ENCODE assay signal across 8 cellular contexts in the genomic region with DNA sequence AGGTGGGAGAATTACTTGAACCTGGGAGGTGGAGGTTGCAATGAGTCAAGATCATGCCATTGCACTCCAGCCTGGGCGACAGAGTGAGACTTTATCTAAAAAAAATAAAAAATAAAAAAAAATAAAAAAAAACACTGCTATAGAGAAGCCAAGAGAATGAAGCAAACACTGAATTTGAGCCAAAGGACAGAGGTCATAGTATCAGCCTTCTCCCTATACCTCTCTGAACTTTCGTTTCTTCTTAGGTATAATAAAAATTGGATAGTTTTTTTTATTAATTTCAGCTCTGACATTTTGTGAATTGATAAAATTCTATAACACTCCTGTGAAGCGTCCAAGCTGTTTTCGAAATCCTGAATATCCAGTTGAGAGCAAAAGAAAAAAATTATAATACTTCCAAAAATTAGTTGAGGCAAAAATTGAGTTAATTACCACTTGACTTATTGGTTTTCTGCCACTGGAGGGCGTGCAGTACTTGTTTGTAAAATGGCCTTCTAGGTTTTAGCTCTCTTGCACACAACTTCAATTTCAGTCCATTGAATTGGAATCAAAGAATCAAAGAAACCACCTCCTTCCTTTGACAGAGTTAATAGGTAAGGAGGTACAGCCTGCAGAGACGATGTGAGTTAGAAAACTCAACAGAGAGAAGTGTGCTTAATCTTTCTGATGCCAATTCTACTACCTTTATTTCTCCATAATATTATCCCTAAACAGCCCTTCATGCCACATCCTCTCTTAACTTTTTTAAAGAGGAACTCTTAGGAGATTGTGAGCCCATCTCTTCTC.
A peak's percentile ranks its signal among the peaks of the same experiment; 100 is the strongest.
DNase-seq lines count a peak whose midpoint lies in the region; ATAC-seq, FAIRE-seq and TF ChIP-seq lines count a peak whose summit lies in the region.

No MANE protein-coding gene starts in this region.

- WGBS in H1 (ENCODE audit: extremely low coverage in 1 of 2, insufficient coverage in 1 of 2, insufficient read length in 1 of 2, insufficient replicate concordance in 2 of 2, low coverage in 1 of 2, low lambda C conversion rate in 2 of 2, missing lambda C conversion rate in 1 of 2), 2 experiments: 38% methylated on average over 6 of the region's 6 CpGs; no CpG with 5 or more reads in 1 of the 2 experiments
- WGBS in transverse colon (ENCODE audit: low coverage in 1 of 2), 2 donors: 11 to 27% methylated on average over 6 of the region's 6 CpGs

- H3K56ac ChIP-seq in H1 (replicated peaks; ENCODE audit: insufficient read length, low read depth, low read length): no peak overlapping the region

- peak in 4 of 5 donors; percentile 15 to 31 (median 24) for DNase-seq in CD4-positive, alpha-beta memory T cell
- DNase-seq in NCI-H1048 (lab: John Stamatoyannopoulos, UW): peak; percentile 28
- DNase-seq in SW480 (ENCODE audit: low spot score): peak; percentile 66
- no peak for DNase-seq in H1 (ENCODE audit: low read depth in 1 of 2, low spot score in 2 of 2)
- peak; percentile 70 for DNase-seq in midbrain (lab: John Stamatoyannopoulos, UW)
- DNase-seq in transverse colon: peak; percentile 56

- no peak overlapping the region for H3K14ac ChIP-seq in H1 (ENCODE audit: insufficient read length)

- H4K91ac ChIP-seq in H1 (replicated peaks; ENCODE audit: insufficient read length, low read length): no peak overlapping the region

- H2BK12ac ChIP-seq in H1 (ENCODE audit: low read depth, low read length): no peak overlapping the region

- H3K23ac ChIP-seq in H1 (ENCODE audit: insufficient read length): no peak overlapping the region

- no peaks in the 10 kb centered on the region for H3K9me3 ChIP-seq in CD4-positive, alpha-beta memory T cell (ENCODE audit: control insufficient read depth in 1 of 2, low read length in 2 of 2)
- H3K9me3 ChIP-seq in H1 (ENCODE audit: insufficient read depth in 2 of 2, low read depth in 1 of 2, low read length in 1 of 2): no peaks in the 10 kb centered on the region
- no peaks in the 10 kb centered on the region for H3K9me3 ChIP-seq in transverse colon

- no peaks in the 10 kb centered on the region for H4K20me1 ChIP-seq in H1 (replicated peaks in 1 of 2; ENCODE audit: control insufficient read depth in 1 of 2, insufficient read depth in 2 of 2, low read length in 2 of 2)

- POLR2A ChIA-PET in CD4-positive, alpha-beta memory T cell (lab: Charles Lee; ENCODE audit: partially characterized antibody): no interaction called here
- POLR2A ChIA-PET in H1 (lab: Charles Lee; ENCODE audit: partially characterized antibody): no interaction called here

- H3K79me1 ChIP-seq in H1 (ENCODE audit: low read depth, low read length): no peaks in the 10 kb centered on the region

- H2AFZ ChIP-seq in H1 (ENCODE audit: low read length): no peak overlapping the region; the same call in 1 of the 2 replicates

- no peak overlapping the region for H3K18ac ChIP-seq in H1 (ENCODE audit: extremely low read depth, low read length)

- H3K36me3 ChIP-seq in CD4-positive, alpha-beta memory T cell (ENCODE audit: insufficient read depth, low read length): no peaks in the 10 kb centered on the region
- no peaks in the 10 kb centered on the region for H3K36me3 ChIP-seq in H1 (ENCODE audit: control insufficient read depth in 2 of 4, insufficient read depth in 4 of 4, low read length in 3 of 4)
- H3K36me3 ChIP-seq in transverse colon: no peaks in the 10 kb centered on the region

- H2BK5ac ChIP-seq in H1 (ENCODE audit: low read depth, low read length): no peak overlapping the region

- no peak for TF ChIP-seq POLR2A in H1 (IDR thresholded peaks at IDR 0.05; ENCODE audit: control extremely low read depth in 1 of 2, low read depth in 2 of 2, low read length in 2 of 2)
- no peak for TF ChIP-seq POLR2A in transverse colon (IDR thresholded peaks at IDR 0.05)

- in situ Hi-C loops in transverse colon (cut with MboI; ENCODE audit: low pct_ligation_motif_present in 1 of 4, low pct_unique_long_range_greater_than_20kb in 1 of 4, low sequenced_read_pairs in 3 of 4): loop anchor here (5.0 to 10.0 kb wide), 5 partner anchors 111 to 308 kb away; no protein-coding TSS in a partner anchor

- H2AK5ac ChIP-seq in H1 (ENCODE audit: low read depth, low read length): no peak overlapping the region

- CTCF ChIA-PET in CD4-positive, alpha-beta memory T cell (lab: Charles Lee; ENCODE audit: partially characterized antibody): interaction anchor here (0.9 to 5.9 kb wide), 5 partner anchors 291 to 314 kb away, joined by 3 to 100 read pairs (median 3); no protein-coding TSS in a partner anchor
- CTCF ChIA-PET in H1 (lab: Charles Lee; ENCODE audit: partially characterized antibody): interaction anchor here (0.6 to 3.8 kb wide), 36 partner anchors 9 to 714 kb away, joined by 3 to 18 read pairs (median 4); a partner anchor contains a TSS

- H2BK120ac ChIP-seq in H1 (replicated peaks; ENCODE audit: low read depth, low read length): no peak overlapping the region

- peak in 2 of 3 experiments; percentile 59 to 61; a peak in 2 of 4 replicates for TF ChIP-seq CTCF in H1 (IDR thresholded peaks at IDR 0.05; ENCODE audit: control extremely low read depth in 1 of 3, insufficient read depth in 1 of 3, low read depth in 1 of 3, low read length in 3 of 3)
- peak; percentile 65 to 83 (median 75) for TF ChIP-seq CTCF in transverse colon (IDR thresholded peaks at IDR 0.05)

- TF ChIP-seq EP300 in H1 (IDR thresholded peaks at IDR 0.05; ENCODE audit: borderline replicate concordance in 1 of 2, low read depth in 2 of 2, low read length in 2 of 2): no peak
- TF ChIP-seq EP300 in transverse colon (IDR thresholded peaks at IDR 0.05; ENCODE audit: low read depth): no peak

- no peaks in the 10 kb centered on the region for H3K27me3 ChIP-seq in CD4-positive, alpha-beta memory T cell (ENCODE audit: insufficient read depth, low read length)
- H3K27me3 ChIP-seq in H1 (replicated peaks in 1 of 4; ENCODE audit: control insufficient read depth in 3 of 4, extremely low read depth in 1 of 4, insufficient read depth in 3 of 4, low read length in 3 of 4) (no peaks in the 10 kb centered on the region), transverse colon (no peaks in the 10 kb centered on the region)

- peaks cover 2 to 7% of the 10 kb centered on the region in 2 donors for H3K27me3 Mint-ChIP-seq in CD4-positive, alpha-beta memory T cell

- intact Hi-C loops in CD4-positive, alpha-beta memory T cell (cut with micrococcal nuclease): no loop called here
- intact Hi-C loops in transverse colon (cut with DNase I; ENCODE audit: low total_unique reads): loop anchor here (1.0 kb wide), 1 partner anchor 114 kb away; no protein-coding TSS in a partner anchor

- peak overlapping the region in 1 of 7 donors; percentile 43 for H3K27ac Mint-ChIP-seq in CD4-positive, alpha-beta memory T cell

- H3K4me1 Mint-ChIP-seq in CD4-positive, alpha-beta memory T cell: peaks cover 0 to 1% (median 0%) of the 10 kb centered on the region in 4 donors

- H3K9ac ChIP-seq in H1 (replicated peaks in 1 of 4; ENCODE audit: extremely low read depth in 1 of 4, low read depth in 3 of 4, low read length in 3 of 4): no peak overlapping the region

- H2BK15ac ChIP-seq in H1 (ENCODE audit: low read length): no peak overlapping the region

- H3K4me1 ChIP-seq in CD4-positive, alpha-beta memory T cell (ENCODE audit: insufficient read depth, low read length): no peaks in the 10 kb centered on the region
- H3K4me1 ChIP-seq in H1 (replicated peaks in 1 of 4; ENCODE audit: control insufficient read depth in 3 of 4, insufficient read depth in 4 of 4, low read length in 3 of 4) (no peaks in the 10 kb centered on the region), transverse colon (peaks cover 0 to 41% (median 26%) of the 10 kb centered on the region in 4 donors)

- H3K27ac ChIP-seq in CD4-positive, alpha-beta memory T cell (ENCODE audit: low read depth, low read length): no peak overlapping the region
- H3K27ac ChIP-seq in H1 (ENCODE audit: low read depth, low read length) (no peak overlapping the region), transverse colon (peak overlapping the region in 1 of 4 donors; percentile 26)

- no peak overlapping the region for H3K4me2 ChIP-seq in H1 (ENCODE audit: insufficient read depth in 1 of 2, low read depth in 2 of 2, low read length in 2 of 2)

- FAIRE-seq in H1 (lab: Jason Lieb, UNC): peak; percentile 82

- no peak overlapping the region for H3K4ac ChIP-seq in H1 (replicated peaks; ENCODE audit: insufficient read length, low read depth, low read length)

- H3K36me3 Mint-ChIP-seq in CD4-positive, alpha-beta memory T cell: no peaks in the 10 kb centered on the region

- no peak overlapping the region for H3K4me3 ChIP-seq in CD4-positive, alpha-beta memory T cell (ENCODE audit: low read length in 2 of 2)
- H3K4me3 ChIP-seq in H1 (ENCODE audit: extremely low read depth in 1 of 4, insufficient read depth in 2 of 4, low read depth in 3 of 4, low read length in 4 of 4) (no peak overlapping the region), transverse colon (no peak overlapping the region)

- H3K23me2 ChIP-seq in H1 (ENCODE audit: low read depth, low read length): no peaks in the 10 kb centered on the region

- TF ChIP-seq RAD21 in H1 (IDR thresholded peaks at IDR 0.05 in 1 of 2, conservative IDR thresholded peaks at IDR 0.05 in 1 of 2; ENCODE audit: low read depth in 2 of 2, low read length in 2 of 2): peak; percentile 91 to 92

- H3K4me3 Mint-ChIP-seq in CD4-positive, alpha-beta memory T cell: no peak overlapping the region

- ATAC-seq in GM18909 (IDR thresholded peaks at IDR 0.05; ENCODE audit: poor library complexity, unreplicated experiment): peak; percentile 69
- no peak for ATAC-seq in HG03025 (IDR thresholded peaks at IDR 0.05; ENCODE audit: low FRiP score, unreplicated experiment)

- no peaks in the 10 kb centered on the region for H3K79me2 ChIP-seq in H1 (ENCODE audit: control insufficient read depth in 1 of 2, insufficient read depth in 2 of 2, low read length in 2 of 2)

- no peak overlapping the region for H4K8ac ChIP-seq in H1 (ENCODE audit: extremely low read depth, insufficient read depth, low read length)

- H2BK20ac ChIP-seq in H1 (ENCODE audit: low read length): no peak overlapping the region

- no peak overlapping the region for H4K5ac ChIP-seq in H1 (ENCODE audit: insufficient read length, low read depth, low read length)

- H3K9me3 Mint-ChIP-seq in CD4-positive, alpha-beta memory T cell: peaks cover 0 to 2% (median 0%) of the 10 kb centered on the region in 8 donors

TF ChIP-seq in H1, 55 proteins besides CTCF, POLR2A, EP300 and RAD21 (continues in another document):
- TF ChIP-seq PHF8 (conservative IDR thresholded peaks at IDR 0.05; ENCODE audit: low read depth, low read length) (no peak), BACH1 (IDR thresholded peaks at IDR 0.05; ENCODE audit: low read length) (no peak), FOSL1 (IDR thresholded peaks at IDR 0.05; ENCODE audit: insufficient read depth, low read depth, low read length) (no peak), GABPA (IDR thresholded peaks at IDR 0.05; ENCODE audit: borderline replicate concordance, insufficient read depth, low read length) (no peak), SRF (IDR thresholded peaks at IDR 0.05; ENCODE audit: low read depth, low read length) (no peak)
- TF ChIP-seq, protein P1, sequence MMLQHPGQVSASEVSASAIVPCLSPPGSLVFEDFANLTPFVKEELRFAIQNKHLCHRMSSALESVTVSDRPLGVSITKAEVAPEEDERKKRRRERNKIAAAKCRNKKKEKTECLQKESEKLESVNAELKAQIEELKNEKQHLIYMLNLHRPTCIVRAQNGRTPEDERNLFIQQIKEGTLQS (IDR thresholded peaks at IDR 0.05; ENCODE audit: insufficient read depth, low read depth, low read length): no peak

Comparison
In these comparisons a context has a peak if more than half of its experiments do, and no peak if none do; other contexts are left out.
1. DNase-seq: peak in CD4-positive, alpha-beta memory T cell (4 of 5), NCI-H1048 (single experiment), SW480 (single experiment), midbrain (single experiment) and transverse colon (single experiment); none in H1 (0 of 2).